Comparison of ENCODE assay signal across 19 cellular contexts in the genomic region with DNA sequence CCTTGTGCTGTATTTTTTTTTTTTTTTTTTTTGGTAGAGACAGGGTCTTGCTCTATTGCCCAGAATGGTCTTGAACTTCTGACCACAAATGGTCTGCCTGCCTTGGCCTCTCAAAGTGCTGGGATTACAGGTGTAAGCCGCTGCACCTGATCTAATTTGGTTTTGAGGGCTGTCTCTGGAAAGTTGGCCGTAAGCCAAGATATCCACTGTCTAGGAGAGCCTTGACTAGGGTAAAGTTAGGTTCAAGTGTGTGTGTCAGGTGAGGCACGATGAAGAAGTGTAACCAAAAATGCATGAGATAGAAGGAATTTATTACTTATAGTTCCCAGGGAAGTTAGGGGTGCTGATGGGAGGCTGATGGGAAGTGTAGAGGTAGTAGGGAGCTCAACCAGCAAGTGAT.
"Had no signal": no experiment of that assay in that cellular context is flagged by ENCODE, and none has a peak within 500 bp of the region (broad histone marks: within the 10 kb centered on the region; RNA-seq: fewer than 3 reads in every experiment).

No MANE protein-coding gene starts in this region.

- DNase-seq: activated CD4-positive, alpha-beta T cell treated with anti-CD3 and anti-CD28 coated beads for 4 hours; activated CD8-positive, alpha-beta memory T cell treated with anti-CD3 and anti-CD28 coated beads, Interleukin-2, amount 50 U/mL, for 4 hours; activated CD8-positive, alpha-beta T cell treated with anti-CD3 and anti-CD28 coated beads for 36 hours; activated gamma-delta T cell treated with Interleukin-2 at 50 U/mL for 16 hours; activated naive CD4-positive, alpha-beta T cell treated with anti-CD3 and anti-CD28 coated beads, Interleukin-2, amount 10 ng/mL, durations not matched to agents 7 days and 5 days; activated naive CD8-positive, alpha-beta T cell treated with anti-CD3 and anti-CD28 coated beads for 36 hours; activated T-cell treated with anti-CD3 and anti-CD28 coated beads, Interleukin-2, amount 50 U/mL, for 72 hours; brain microvascular endothelial cell; MM.1S; NCI-H1436; NCI-H1694 treated with DMSO at 0.1 percent for 48 hours; NCI-H2029 treated with DMSO at 0.1 percent for 48 hours; NCI-H345; NCI-H526; SHP77 had no signal

- H3K9me3 Mint-ChIP-seq: activated CD8-positive, alpha-beta T cell treated with anti-CD3 and anti-CD28 coated beads for 36 hours; activated naive CD4-positive, alpha-beta T cell treated with anti-CD3 and anti-CD28 coated beads, Interleukin-2, amount 10 ng/mL, durations not matched to agents 7 days and 5 days; activated T-helper 2 cell treated with anti-CD3 and anti-CD28 coated beads, Interferon-gamma antibody, Interleukin-2, Interleukin-4, amounts not matched to agents 10 μg/mL and 5 μg/mL and 100 μg/mL, durations not matched to agents 14 hours and 24 hours and 36 hours; IgD-negative memory B cell; T-helper 1 cell treated with Interleukin-12 subunit alpha and Interleukin-12 subunit beta and Interleukin-4 antibody, amounts not matched to agents 30 μg/mL and 1 μg/mL, for 36 hours had no signal

- H3K4me1 Mint-ChIP-seq: activated naive CD4-positive, alpha-beta T cell treated with anti-CD3 and anti-CD28 coated beads, Interleukin-2, amount 10 ng/mL, durations not matched to agents 7 days and 5 days; activated naive CD8-positive, alpha-beta T cell treated with anti-CD3 and anti-CD28 coated beads for 36 hours; IgD-negative memory B cell had no signal

- H3K36me3 Mint-ChIP-seq: activated naive CD4-positive, alpha-beta T cell treated with anti-CD3 and anti-CD28 coated beads, Interleukin-2, amount 10 ng/mL, durations not matched to agents 7 days and 5 days; activated naive CD8-positive, alpha-beta T cell treated with anti-CD3 and anti-CD28 coated beads for 36 hours had no signal

- H3K27ac Mint-ChIP-seq: activated CD8-positive, alpha-beta T cell treated with anti-CD3 and anti-CD28 coated beads for 36 hours; activated naive CD4-positive, alpha-beta T cell treated with anti-CD3 and anti-CD28 coated beads, Interleukin-2, amount 10 ng/mL, durations not matched to agents 7 days and 5 days; activated naive CD8-positive, alpha-beta T cell treated with anti-CD3 and anti-CD28 coated beads for 36 hours; activated T-cell treated with anti-CD3 and anti-CD28 coated beads, Interleukin-2, amount 50 U/mL, for 72 hours; activated T-helper 2 cell treated with anti-CD3 and anti-CD28 coated beads, Interferon-gamma antibody, Interleukin-2, Interleukin-4, amounts not matched to agents 10 μg/mL and 5 μg/mL and 100 μg/mL, durations not matched to agents 14 hours and 24 hours and 36 hours; IgD-negative memory B cell; T-helper 1 cell treated with Interleukin-12 subunit alpha and Interleukin-12 subunit beta and Interleukin-4 antibody, amounts not matched to agents 30 μg/mL and 1 μg/mL, for 36 hours had no signal

- H3K4me3 Mint-ChIP-seq: activated CD8-positive, alpha-beta T cell treated with anti-CD3 and anti-CD28 coated beads for 36 hours; activated naive CD4-positive, alpha-beta T cell treated with anti-CD3 and anti-CD28 coated beads, Interleukin-2, amount 10 ng/mL, durations not matched to agents 7 days and 5 days; activated naive CD8-positive, alpha-beta T cell treated with anti-CD3 and anti-CD28 coated beads for 36 hours; activated T-cell treated with anti-CD3 and anti-CD28 coated beads, Interleukin-2, amount 50 U/mL, for 72 hours; IgD-negative memory B cell; T-helper 1 cell treated with Interleukin-12 subunit alpha and Interleukin-12 subunit beta and Interleukin-4 antibody, amounts not matched to agents 30 μg/mL and 1 μg/mL, for 36 hours had no signal

- ATAC-seq: activated CD4-positive, CD25-positive, alpha-beta regulatory T cell treated with anti-CD3 and anti-CD28 coated beads, Interleukin-2, amount 50 U/mL, for 24 hours; activated CD8-positive, alpha-beta T cell treated with anti-CD3 and anti-CD28 coated beads for 36 hours; activated T-cell treated with anti-CD3 and anti-CD28 coated beads, Interleukin-2, amount 50 U/mL, for 72 hours had no signal

- H3K27me3 Mint-ChIP-seq: activated naive CD4-positive, alpha-beta T cell treated with anti-CD3 and anti-CD28 coated beads, Interleukin-2, amount 10 ng/mL, durations not matched to agents 7 days and 5 days; activated naive CD8-positive, alpha-beta T cell treated with anti-CD3 and anti-CD28 coated beads for 36 hours; IgD-negative memory B cell had no signal
